2 cellular contexts compared by ENCODE assay signal in the genomic region with DNA sequence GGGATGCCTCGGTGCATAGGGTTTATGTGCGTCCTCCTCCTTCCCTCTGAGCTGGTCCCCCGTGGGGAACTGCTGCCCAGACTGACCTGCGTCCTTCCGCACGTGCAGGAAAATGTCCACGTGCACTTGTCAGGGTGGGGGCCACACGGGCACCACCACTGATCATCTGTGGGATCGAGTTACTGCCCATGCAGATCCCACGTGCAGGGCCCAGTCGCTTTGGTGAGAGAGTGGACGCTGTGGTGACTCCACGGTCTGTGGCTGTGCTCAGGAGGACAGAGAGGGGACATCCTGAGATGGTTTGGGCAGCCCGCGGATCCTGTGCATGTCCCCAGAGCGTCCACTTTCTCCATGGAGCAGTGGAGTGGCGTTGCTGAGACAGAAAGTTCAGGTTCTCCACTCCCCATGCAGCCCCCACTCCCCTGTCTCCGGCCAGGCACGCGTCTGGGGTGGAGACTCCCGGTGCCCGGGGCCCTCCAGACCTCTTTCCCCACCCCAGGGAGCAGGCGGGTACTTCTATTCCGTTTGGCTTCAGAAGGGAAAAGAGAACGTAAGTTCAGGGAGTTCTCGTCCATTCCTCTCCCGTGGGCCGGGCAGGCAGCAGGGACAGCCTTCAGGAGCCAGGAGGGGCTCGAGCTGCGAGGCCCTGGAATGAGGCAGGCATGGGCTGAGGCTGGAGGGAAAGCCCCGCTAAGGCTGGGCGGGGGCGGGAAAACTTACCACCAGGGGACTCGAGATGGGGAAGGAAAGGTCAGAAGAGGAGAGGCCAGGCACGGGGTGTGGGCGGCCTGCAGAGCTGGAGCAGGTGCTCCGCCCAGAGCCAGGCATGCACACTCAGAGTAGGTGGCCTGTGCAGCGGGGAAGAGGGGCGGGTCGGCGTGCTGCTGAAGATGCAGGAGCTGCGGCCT.
TF ChIP-seq lines count a peak whose summit lies in the region.

No MANE protein-coding gene starts in this region.

TF ChIP-seq in HCT116, 20 proteins besides CTCF, POLR2A, EP300 and RAD21:
- TF ChIP-seq, protein P1, sequence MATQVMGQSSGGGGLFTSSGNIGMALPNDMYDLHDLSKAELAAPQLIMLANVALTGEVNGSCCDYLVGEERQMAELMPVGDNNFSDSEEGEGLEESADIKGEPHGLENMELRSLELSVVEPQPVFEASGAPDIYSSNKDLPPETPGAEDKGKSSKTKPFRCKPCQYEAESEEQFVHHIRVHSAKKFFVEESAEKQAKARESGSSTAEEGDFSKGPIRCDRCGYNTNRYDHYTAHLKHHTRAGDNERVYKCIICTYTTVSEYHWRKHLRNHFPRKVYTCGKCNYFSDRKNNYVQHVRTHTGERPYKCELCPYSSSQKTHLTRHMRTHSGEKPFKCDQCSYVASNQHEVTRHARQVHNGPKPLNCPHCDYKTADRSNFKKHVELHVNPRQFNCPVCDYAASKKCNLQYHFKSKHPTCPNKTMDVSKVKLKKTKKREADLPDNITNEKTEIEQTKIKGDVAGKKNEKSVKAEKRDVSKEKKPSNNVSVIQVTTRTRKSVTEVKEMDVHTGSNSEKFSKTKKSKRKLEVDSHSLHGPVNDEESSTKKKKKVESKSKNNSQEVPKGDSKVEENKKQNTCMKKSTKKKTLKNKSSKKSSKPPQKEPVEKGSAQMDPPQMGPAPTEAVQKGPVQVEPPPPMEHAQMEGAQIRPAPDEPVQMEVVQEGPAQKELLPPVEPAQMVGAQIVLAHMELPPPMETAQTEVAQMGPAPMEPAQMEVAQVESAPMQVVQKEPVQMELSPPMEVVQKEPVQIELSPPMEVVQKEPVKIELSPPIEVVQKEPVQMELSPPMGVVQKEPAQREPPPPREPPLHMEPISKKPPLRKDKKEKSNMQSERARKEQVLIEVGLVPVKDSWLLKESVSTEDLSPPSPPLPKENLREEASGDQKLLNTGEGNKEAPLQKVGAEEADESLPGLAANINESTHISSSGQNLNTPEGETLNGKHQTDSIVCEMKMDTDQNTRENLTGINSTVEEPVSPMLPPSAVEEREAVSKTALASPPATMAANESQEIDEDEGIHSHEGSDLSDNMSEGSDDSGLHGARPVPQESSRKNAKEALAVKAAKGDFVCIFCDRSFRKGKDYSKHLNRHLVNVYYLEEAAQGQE (IDR thresholded peaks at IDR 0.05; ENCODE audit: low read depth) = no peak
- TF ChIP-seq EZH2 (IDR thresholded peaks at IDR 0.05) = no peak
- no peak for TF ChIP-seq CEBPB (IDR thresholded peaks at IDR 0.05; ENCODE audit: low read depth)
- TF ChIP-seq SP1 (IDR thresholded peaks at IDR 0.05; ENCODE audit: low read depth) = no peak
- TF ChIP-seq YY1 (IDR thresholded peaks at IDR 0.05; ENCODE audit: extremely low read depth, insufficient replicate concordance, low read depth, low read length) = no peak
- TF ChIP-seq, protein P2, sequence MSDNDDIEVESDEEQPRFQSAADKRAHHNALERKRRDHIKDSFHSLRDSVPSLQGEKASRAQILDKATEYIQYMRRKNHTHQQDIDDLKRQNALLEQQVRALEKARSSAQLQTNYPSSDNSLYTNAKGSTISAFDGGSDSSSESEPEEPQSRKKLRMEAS (IDR thresholded peaks at IDR 0.05) = peak; percentile 45; the same call in 1 of the 2 replicates
- TF ChIP-seq, protein P3, sequence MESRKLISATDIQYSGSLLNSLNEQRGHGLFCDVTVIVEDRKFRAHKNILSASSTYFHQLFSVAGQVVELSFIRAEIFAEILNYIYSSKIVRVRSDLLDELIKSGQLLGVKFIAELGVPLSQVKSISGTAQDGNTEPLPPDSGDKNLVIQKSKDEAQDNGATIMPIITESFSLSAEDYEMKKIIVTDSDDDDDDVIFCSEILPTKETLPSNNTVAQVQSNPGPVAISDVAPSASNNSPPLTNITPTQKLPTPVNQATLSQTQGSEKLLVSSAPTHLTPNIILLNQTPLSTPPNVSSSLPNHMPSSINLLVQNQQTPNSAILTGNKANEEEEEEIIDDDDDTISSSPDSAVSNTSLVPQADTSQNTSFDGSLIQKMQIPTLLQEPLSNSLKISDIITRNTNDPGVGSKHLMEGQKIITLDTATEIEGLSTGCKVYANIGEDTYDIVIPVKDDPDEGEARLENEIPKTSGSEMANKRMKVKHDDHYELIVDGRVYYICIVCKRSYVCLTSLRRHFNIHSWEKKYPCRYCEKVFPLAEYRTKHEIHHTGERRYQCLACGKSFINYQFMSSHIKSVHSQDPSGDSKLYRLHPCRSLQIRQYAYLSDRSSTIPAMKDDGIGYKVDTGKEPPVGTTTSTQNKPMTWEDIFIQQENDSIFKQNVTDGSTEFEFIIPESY (IDR thresholded peaks at IDR 0.05; ENCODE audit: extremely low read depth, insufficient replicate concordance, low read length) = no peak
- peak; percentile 66 for TF ChIP-seq EGR1 (IDR thresholded peaks at IDR 0.05; ENCODE audit: low read depth)
- TF ChIP-seq TCF7L2 (IDR thresholded peaks at IDR 0.05; ENCODE audit: borderline replicate concordance, extremely low read depth, insufficient read depth, insufficient read length) = no peak
- TF ChIP-seq FOSL1 (IDR thresholded peaks at IDR 0.05; ENCODE audit: low read depth) = no peak
- no peak for TF ChIP-seq SRF (IDR thresholded peaks at IDR 0.05; ENCODE audit: low read depth)
- no peak for TF ChIP-seq POLR2AphosphoS5 (IDR thresholded peaks at IDR 0.05; ENCODE audit: low read depth, low read length)

TF ChIP-seq in HepG2, 621 proteins besides CTCF, POLR2A, EP300 and RAD21 (continues in another document):
- TF ChIP-seq, protein P4, sequence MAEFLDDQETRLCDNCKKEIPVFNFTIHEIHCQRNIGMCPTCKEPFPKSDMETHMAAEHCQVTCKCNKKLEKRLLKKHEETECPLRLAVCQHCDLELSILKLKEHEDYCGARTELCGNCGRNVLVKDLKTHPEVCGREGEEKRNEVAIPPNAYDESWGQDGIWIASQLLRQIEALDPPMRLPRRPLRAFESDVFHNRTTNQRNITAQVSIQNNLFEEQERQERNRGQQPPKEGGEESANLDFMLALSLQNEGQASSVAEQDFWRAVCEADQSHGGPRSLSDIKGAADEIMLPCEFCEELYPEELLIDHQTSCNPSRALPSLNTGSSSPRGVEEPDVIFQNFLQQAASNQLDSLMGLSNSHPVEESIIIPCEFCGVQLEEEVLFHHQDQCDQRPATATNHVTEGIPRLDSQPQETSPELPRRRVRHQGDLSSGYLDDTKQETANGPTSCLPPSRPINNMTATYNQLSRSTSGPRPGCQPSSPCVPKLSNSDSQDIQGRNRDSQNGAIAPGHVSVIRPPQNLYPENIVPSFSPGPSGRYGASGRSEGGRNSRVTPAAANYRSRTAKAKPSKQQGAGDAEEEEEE (CRISPR knock-in tag; IDR thresholded peaks at IDR 0.05; ENCODE audit: borderline replicate concordance) = no peak
- TF ChIP-seq, protein P5, sequence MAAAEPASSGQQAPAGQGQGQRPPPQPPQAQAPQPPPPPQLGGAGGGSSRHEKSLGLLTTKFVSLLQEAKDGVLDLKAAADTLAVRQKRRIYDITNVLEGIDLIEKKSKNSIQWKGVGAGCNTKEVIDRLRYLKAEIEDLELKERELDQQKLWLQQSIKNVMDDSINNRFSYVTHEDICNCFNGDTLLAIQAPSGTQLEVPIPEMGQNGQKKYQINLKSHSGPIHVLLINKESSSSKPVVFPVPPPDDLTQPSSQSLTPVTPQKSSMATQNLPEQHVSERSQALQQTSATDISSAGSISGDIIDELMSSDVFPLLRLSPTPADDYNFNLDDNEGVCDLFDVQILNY (CRISPR knock-in tag; conservative IDR thresholded peaks at IDR 0.05) = peak; percentile 81
- TF ChIP-seq ZFP1 (CRISPR knock-in tag; IDR thresholded peaks at IDR 0.05) (no peak), RAD51 (IDR thresholded peaks at IDR 0.05; ENCODE audit: borderline replicate concordance) (no peak), ATF7-NPFF (CRISPR knock-in tag; IDR thresholded peaks at IDR 0.05; ENCODE audit: low read depth) (no peak), ZNF10 (CRISPR knock-in tag; IDR thresholded peaks at IDR 0.05; ENCODE audit: borderline replicate concordance, low read depth) (no peak), ZNF331 (CRISPR knock-in tag; IDR thresholded peaks at IDR 0.05) (peak; percentile 89), ZNF530 (CRISPR knock-in tag; IDR thresholded peaks at IDR 0.05; ENCODE audit: low read depth) (no peak), NFKBIZ (CRISPR knock-in tag; IDR thresholded peaks at IDR 0.05) (0 out of 2 replicates have a peak, but pooled peaks have one; percentile 24), YY1 (IDR thresholded peaks at IDR 0.05; ENCODE audit: insufficient read depth, insufficient replicate concordance, low read depth, low read length) (peak; percentile 67), MED1 (CRISPR knock-in tag; IDR thresholded peaks at IDR 0.05) (peak; percentile 65), ZNF572 (CRISPR knock-in tag; IDR thresholded peaks at IDR 0.05) (no peak), NCOA1 (CRISPR knock-in tag; IDR thresholded peaks at IDR 0.05) (no peak)
- TF ChIP-seq, protein P6, sequence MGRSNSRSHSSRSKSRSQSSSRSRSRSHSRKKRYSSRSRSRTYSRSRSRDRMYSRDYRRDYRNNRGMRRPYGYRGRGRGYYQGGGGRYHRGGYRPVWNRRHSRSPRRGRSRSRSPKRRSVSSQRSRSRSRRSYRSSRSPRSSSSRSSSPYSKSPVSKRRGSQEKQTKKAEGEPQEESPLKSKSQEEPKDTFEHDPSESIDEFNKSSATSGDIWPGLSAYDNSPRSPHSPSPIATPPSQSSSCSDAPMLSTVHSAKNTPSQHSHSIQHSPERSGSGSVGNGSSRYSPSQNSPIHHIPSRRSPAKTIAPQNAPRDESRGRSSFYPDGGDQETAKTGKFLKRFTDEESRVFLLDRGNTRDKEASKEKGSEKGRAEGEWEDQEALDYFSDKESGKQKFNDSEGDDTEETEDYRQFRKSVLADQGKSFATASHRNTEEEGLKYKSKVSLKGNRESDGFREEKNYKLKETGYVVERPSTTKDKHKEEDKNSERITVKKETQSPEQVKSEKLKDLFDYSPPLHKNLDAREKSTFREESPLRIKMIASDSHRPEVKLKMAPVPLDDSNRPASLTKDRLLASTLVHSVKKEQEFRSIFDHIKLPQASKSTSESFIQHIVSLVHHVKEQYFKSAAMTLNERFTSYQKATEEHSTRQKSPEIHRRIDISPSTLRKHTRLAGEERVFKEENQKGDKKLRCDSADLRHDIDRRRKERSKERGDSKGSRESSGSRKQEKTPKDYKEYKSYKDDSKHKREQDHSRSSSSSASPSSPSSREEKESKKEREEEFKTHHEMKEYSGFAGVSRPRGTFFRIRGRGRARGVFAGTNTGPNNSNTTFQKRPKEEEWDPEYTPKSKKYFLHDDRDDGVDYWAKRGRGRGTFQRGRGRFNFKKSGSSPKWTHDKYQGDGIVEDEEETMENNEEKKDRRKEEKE (IDR thresholded peaks at IDR 0.05) = no peak
- TF ChIP-seq, protein P7, sequence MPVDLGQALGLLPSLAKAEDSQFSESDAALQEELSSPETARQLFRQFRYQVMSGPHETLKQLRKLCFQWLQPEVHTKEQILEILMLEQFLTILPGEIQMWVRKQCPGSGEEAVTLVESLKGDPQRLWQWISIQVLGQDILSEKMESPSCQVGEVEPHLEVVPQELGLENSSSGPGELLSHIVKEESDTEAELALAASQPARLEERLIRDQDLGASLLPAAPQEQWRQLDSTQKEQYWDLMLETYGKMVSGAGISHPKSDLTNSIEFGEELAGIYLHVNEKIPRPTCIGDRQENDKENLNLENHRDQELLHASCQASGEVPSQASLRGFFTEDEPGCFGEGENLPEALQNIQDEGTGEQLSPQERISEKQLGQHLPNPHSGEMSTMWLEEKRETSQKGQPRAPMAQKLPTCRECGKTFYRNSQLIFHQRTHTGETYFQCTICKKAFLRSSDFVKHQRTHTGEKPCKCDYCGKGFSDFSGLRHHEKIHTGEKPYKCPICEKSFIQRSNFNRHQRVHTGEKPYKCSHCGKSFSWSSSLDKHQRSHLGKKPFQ (CRISPR knock-in tag; IDR thresholded peaks at IDR 0.05; ENCODE audit: insufficient replicate concordance) = peak; percentile 51
- TF ChIP-seq, protein P8, sequence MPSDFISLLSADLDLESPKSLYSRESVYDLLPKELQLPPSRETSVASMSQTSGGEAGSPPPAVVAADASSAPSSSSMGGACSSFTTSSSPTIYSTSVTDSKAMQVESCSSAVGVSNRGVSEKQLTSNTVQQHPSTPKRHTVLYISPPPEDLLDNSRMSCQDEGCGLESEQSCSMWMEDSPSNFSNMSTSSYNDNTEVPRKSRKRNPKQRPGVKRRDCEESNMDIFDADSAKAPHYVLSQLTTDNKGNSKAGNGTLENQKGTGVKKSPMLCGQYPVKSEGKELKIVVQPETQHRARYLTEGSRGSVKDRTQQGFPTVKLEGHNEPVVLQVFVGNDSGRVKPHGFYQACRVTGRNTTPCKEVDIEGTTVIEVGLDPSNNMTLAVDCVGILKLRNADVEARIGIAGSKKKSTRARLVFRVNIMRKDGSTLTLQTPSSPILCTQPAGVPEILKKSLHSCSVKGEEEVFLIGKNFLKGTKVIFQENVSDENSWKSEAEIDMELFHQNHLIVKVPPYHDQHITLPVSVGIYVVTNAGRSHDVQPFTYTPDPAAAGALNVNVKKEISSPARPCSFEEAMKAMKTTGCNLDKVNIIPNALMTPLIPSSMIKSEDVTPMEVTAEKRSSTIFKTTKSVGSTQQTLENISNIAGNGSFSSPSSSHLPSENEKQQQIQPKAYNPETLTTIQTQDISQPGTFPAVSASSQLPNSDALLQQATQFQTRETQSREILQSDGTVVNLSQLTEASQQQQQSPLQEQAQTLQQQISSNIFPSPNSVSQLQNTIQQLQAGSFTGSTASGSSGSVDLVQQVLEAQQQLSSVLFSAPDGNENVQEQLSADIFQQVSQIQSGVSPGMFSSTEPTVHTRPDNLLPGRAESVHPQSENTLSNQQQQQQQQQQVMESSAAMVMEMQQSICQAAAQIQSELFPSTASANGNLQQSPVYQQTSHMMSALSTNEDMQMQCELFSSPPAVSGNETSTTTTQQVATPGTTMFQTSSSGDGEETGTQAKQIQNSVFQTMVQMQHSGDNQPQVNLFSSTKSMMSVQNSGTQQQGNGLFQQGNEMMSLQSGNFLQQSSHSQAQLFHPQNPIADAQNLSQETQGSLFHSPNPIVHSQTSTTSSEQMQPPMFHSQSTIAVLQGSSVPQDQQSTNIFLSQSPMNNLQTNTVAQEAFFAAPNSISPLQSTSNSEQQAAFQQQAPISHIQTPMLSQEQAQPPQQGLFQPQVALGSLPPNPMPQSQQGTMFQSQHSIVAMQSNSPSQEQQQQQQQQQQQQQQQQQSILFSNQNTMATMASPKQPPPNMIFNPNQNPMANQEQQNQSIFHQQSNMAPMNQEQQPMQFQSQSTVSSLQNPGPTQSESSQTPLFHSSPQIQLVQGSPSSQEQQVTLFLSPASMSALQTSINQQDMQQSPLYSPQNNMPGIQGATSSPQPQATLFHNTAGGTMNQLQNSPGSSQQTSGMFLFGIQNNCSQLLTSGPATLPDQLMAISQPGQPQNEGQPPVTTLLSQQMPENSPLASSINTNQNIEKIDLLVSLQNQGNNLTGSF (CRISPR knock-in tag; IDR thresholded peaks at IDR 0.05) = peak; percentile 84
- TF ChIP-seq, protein P9, sequence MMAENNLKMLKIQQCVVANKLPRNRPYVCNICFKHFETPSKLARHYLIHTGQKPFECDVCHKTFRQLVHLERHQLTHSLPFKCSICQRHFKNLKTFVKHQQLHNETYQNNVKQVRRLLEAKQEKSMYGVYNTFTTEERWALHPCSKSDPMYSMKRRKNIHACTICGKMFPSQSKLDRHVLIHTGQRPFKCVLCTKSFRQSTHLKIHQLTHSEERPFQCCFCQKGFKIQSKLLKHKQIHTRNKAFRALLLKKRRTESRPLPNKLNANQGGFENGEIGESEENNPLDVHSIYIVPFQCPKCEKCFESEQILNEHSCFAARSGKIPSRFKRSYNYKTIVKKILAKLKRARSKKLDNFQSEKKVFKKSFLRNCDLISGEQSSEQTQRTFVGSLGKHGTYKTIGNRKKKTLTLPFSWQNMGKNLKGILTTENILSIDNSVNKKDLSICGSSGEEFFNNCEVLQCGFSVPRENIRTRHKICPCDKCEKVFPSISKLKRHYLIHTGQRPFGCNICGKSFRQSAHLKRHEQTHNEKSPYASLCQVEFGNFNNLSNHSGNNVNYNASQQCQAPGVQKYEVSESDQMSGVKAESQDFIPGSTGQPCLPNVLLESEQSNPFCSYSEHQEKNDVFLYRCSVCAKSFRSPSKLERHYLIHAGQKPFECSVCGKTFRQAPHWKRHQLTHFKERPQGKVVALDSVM (CRISPR knock-in tag; IDR thresholded peaks at IDR 0.05) = peak; percentile 88
- TF ChIP-seq, protein P10, sequence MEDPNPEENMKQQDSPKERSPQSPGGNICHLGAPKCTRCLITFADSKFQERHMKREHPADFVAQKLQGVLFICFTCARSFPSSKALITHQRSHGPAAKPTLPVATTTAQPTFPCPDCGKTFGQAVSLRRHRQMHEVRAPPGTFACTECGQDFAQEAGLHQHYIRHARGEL (CRISPR knock-in tag; IDR thresholded peaks at IDR 0.05) = peak; percentile 23; the same call in 1 of the 2 replicates
